In the genomic region with DNA sequence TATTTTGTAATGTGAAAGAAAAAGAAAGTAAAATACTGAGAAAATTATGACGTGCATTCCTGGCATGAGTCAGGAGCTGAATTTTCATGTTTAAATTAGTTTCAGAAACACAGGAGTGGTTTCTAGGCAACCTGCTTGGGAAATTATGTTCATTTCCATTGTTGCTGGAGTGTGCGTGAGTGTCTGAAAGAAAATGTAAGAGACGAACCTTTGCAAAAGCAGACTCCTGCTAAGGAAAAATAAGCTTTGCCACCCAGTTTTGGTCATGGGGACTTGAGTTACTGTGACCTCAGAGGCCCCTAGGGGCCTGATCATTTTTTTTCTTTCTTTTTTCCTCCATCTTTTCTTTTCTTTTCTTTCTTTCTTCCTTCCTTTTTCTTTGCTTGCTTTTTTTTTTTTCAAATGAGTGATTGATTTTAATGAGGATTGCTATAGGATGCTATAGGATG, we compare ENCODE assay signal across 8 cellular contexts. TPM values are rescaled to one million over a fixed set of nuclear protein-coding genes. Genes with fewer than 3 reads are reported as not detected.
DNase-seq lines count a peak whose midpoint lies in the region; ATAC-seq lines count a peak whose summit lies in the region.

No MANE protein-coding gene starts in this region.

- intact Hi-C loops in posterior cingulate gyrus (cut with DNase I): no loop called here

- H3K36me3 ChIP-seq in ACC112 (ENCODE audit: insufficient read depth, low read length) (no peaks in the 10 kb centered on the region), neuron (ENCODE audit: insufficient read depth, low read length) (no peaks in the 10 kb centered on the region)

- H3K27me3 ChIP-seq in ACC112 (ENCODE audit: insufficient read depth, low read length) (no peaks in the 10 kb centered on the region), neuron (ENCODE audit: insufficient read depth, low read length) (no peaks in the 10 kb centered on the region)

- H2AFZ ChIP-seq in ACC112 (ENCODE audit: low read length, unreplicated experiment) (no peak overlapping the region), neuron (ENCODE audit: low read depth, low read length) (peak overlapping the region; percentile 56)

- H3K4me3 ChIP-seq in ACC112 (ENCODE audit: low read depth, low read length) (peak overlapping the region; percentile 73), neuron (ENCODE audit: low read length) (no peak overlapping the region)

- peak; percentile 40 for ATAC-seq in GM19351 (IDR thresholded peaks at IDR 0.05; ENCODE audit: unreplicated experiment)
- no peak for ATAC-seq in HG03095 (IDR thresholded peaks at IDR 0.05; ENCODE audit: unreplicated experiment)

- H3K4me1 ChIP-seq in ACC112 (ENCODE audit: control insufficient read depth, insufficient read depth, low read length, unreplicated experiment) (peaks cover 19% of the 10 kb centered on the region), neuron (ENCODE audit: insufficient read depth, low read length) (peaks cover 47% of the 10 kb centered on the region)

- DNase-seq in RPMI7951 (ENCODE audit: low read depth) (peak; percentile 88), dermis microvascular lymphatic vessel endothelial cell (ENCODE audit: low read depth in 2 of 2) (peak; percentile 90 to 93), posterior cingulate gyrus (no peak), SHP77 treated with DMSO at 0.1 percent for 48 hours (lab: John Stamatoyannopoulos, UW) (no peak)

- no peaks in the 10 kb centered on the region for H3K9me3 ChIP-seq in neuron (ENCODE audit: low read length)

- H3K27ac ChIP-seq in ACC112 (ENCODE audit: low read depth, low read length): peak overlapping the region; percentile 99

- no peaks in the 10 kb centered on the region for H3K79me2 ChIP-seq in ACC112 (ENCODE audit: control insufficient read depth, insufficient read depth, low read length, unreplicated experiment)

RNA-seq across cellular contexts. Expression of gene CHRNA9, which starts 18.8 kb away (rescaled TPM):
- 0.48 and 0.59 TPM in 2 replicates for total RNA-seq in RPMI7951 (2014; rRNA removed; shearing (Covaris generic))
- total RNA-seq in dermis microvascular lymphatic vessel endothelial cell: not detected in 2 replicates

Comparison
In these comparisons a context has a peak if more than half of its experiments do, and no peak if none do; other contexts are left out.
1. DNase-seq: peak in RPMI7951 (single experiment) and dermis microvascular lymphatic vessel endothelial cell (2 of 2); none in posterior cingulate gyrus (0 of 10) and SHP77 treated with DMSO at 0.1 percent for 48 hours (single experiment).